In genomic region chr17:36739208-36739607, GRCh38 we compare ENCODE assay signal across 25 cellular contexts.
"Had no signal": no experiment of that assay in that cellular context is flagged by ENCODE, and none has a peak within 500 bp of the region (broad histone marks: within the 10 kb centered on the region; RNA-seq: fewer than 3 reads in every experiment).

No MANE protein-coding gene starts in this region.

- H3K27ac ChIP-seq: colonic mucosa, coronary artery, dorsolateral prefrontal cortex, epithelial cell of prostate, esophagus muscularis mucosa, esophagus squamous epithelium, foreskin keratinocyte, gastrocnemius medialis, gastroesophageal sphincter, heart left ventricle, heart right ventricle had no signal

- H3K27me3 ChIP-seq: colonic mucosa, gastrocnemius medialis had no signal

- H3K4me3 ChIP-seq: colonic mucosa, coronary artery, dorsolateral prefrontal cortex, esophagus muscularis mucosa, esophagus squamous epithelium, gastrocnemius medialis, gastroesophageal sphincter, heart left ventricle, heart right ventricle had no signal

- ATAC-seq: effector memory CD8-positive, alpha-beta T cell; esophagus mucosa; foreskin keratinocyte; gastrocnemius medialis; gastroesophageal sphincter; heart left ventricle; heart right ventricle had no signal

- DNase-seq: colonic mucosa; cortex of kidney; dermis blood vessel endothelial cell; dorsolateral prefrontal cortex; effector CD4-positive, alpha-beta T cell; effector CD8-positive, alpha-beta T cell; effector memory CD4-positive, alpha-beta T cell; effector memory CD8-positive, alpha-beta T cell; endodermal cell; erythroblast; esophagus squamous epithelium; foreskin fibroblast; foreskin keratinocyte; foreskin melanocyte; gastrocnemius medialis; glutamatergic neuron; head of caudate nucleus; heart left ventricle; heart right ventricle had no signal

- H3K9me3 ChIP-seq: colonic mucosa, esophagus muscularis mucosa, esophagus squamous epithelium, gastrocnemius medialis, gastroesophageal sphincter, heart left ventricle had no signal

- H3K27ac Mint-ChIP-seq: dendritic cell treated with granulocyte-macrophage colony-stimulating factor and Interleukin-4, amounts not matched to agents 40 ng/mL and 50 ng/mL, for 4 days; effector memory CD8-positive, alpha-beta T cell; endodermal cell had no signal

- H3K36me3 ChIP-seq: colonic mucosa, esophagus muscularis mucosa, esophagus squamous epithelium, gastrocnemius medialis, gastroesophageal sphincter, heart left ventricle, heart right ventricle had no signal

- H3K9me3 Mint-ChIP-seq: dendritic cell treated with granulocyte-macrophage colony-stimulating factor and Interleukin-4, amounts not matched to agents 40 ng/mL and 50 ng/mL, for 4 days; effector memory CD8-positive, alpha-beta T cell had no signal

- H3K4me3 Mint-ChIP-seq: dendritic cell treated with granulocyte-macrophage colony-stimulating factor and Interleukin-4, amounts not matched to agents 40 ng/mL and 50 ng/mL, for 4 days; effector memory CD8-positive, alpha-beta T cell; endodermal cell had no signal

- H3K4me1 ChIP-seq: colonic mucosa, esophagus muscularis mucosa, esophagus squamous epithelium, foreskin keratinocyte, gastrocnemius medialis, gastroesophageal sphincter, heart left ventricle, heart right ventricle had no signal
